19 cellular contexts compared by ENCODE assay signal in genomic region chr5:154606675-154607321, GRCh38.
"Had no signal": no experiment of that assay in that cellular context is flagged by ENCODE, and none has a peak within 500 bp of the region (broad histone marks: within the 10 kb centered on the region; RNA-seq: fewer than 3 reads in every experiment).

No MANE protein-coding gene starts in this region.

- H3K9me3 ChIP-seq: prostate gland, transverse colon, vagina had no signal

- FAIRE-seq: colon, frontal cortex, keratinocyte, small intestine had no signal

- H3K36me3 ChIP-seq: prostate gland, transverse colon, vagina had no signal

- H3K27ac ChIP-seq: dorsolateral prefrontal cortex, prostate gland, transverse colon, vagina had no signal

- ATAC-seq: naive thymus-derived CD8-positive, alpha-beta T cell; right cardiac atrium; stimulated activated naive B cell treated with anti-CD40 and anti-IgM and Interleukin-4, amounts not matched to agents 10 μg/mL and 1 μg/mL and 100 μg/mL, for 72 hours had no signal

- H3K4me3 ChIP-seq: dorsolateral prefrontal cortex, prostate gland, transverse colon, vagina had no signal

- DNase-seq: effector CD4-positive, alpha-beta T cell; hypothalamus; immature natural killer cell; mesenchymal stem cell; naive thymus-derived CD8-positive, alpha-beta T cell; nephron progenitor cell; nucleus accumbens; right cardiac atrium; small intestine; stimulated activated CD4-positive, alpha-beta T cell treated with anti-CD3 and anti-CD28 coated beads, Interleukin-15, amount 100 ng/mL, for 24 hours; stimulated activated CD4-positive, alpha-beta T cell treated with anti-CD3 and anti-CD28 coated beads, Interleukin-2, amount 100 ng/mL, for 48 hours; stimulated activated naive B cell treated with anti-CD40 and anti-IgM and Interleukin-4, amounts not matched to agents 10 μg/mL and 1 μg/mL and 100 μg/mL, for 72 hours; transverse colon had no signal

- H3K27me3 ChIP-seq: vagina had no signal
